16 cellular contexts compared by ENCODE assay signal in genomic region chr1:162662013-162662412, GRCh38. TPM values are rescaled to one million over a fixed set of nuclear protein-coding genes. Genes with fewer than 3 reads are reported as not detected.
DNase-seq lines count a peak whose midpoint lies in the region; ATAC-seq, FAIRE-seq and TF ChIP-seq lines count a peak whose summit lies in the region.
"Had no signal": no experiment of that assay in that cellular context is flagged by ENCODE, and none has a peak within 500 bp of the region (broad histone marks: within the 10 kb centered on the region; RNA-seq: fewer than 3 reads in every experiment).

No MANE protein-coding gene starts in this region.

- no peak overlapping the region for H3K27ac Mint-ChIP-seq in mesothelial cell of epicardium
- H3K27ac Mint-ChIP-seq: CD4-positive, CD25-positive, alpha-beta regulatory T cell; CD8-positive, alpha-beta memory T cell had no signal

- TF ChIP-seq POLR2A in K562 (conservative IDR thresholded peaks at IDR 0.05) = no peak

- no peaks in the 10 kb centered on the region for H3K9me2 ChIP-seq in GM23248 (ENCODE audit: insufficient read depth)

- no peak for TF ChIP-seq EP300 in K562 (IDR thresholded peaks at IDR 0.05; ENCODE audit: low read length)

- H2AFZ ChIP-seq in GM23248 = no peak overlapping the region
- no peak overlapping the region for H2AFZ ChIP-seq in K562 (ENCODE audit: low read depth, low read length)
- H2AFZ ChIP-seq in smooth muscle cell (ENCODE audit: low read depth) = no peak overlapping the region

- no peaks in the 10 kb centered on the region for H3K27me3 Mint-ChIP-seq in mesothelial cell of epicardium (ENCODE audit: low read depth)

- peaks cover 100% of the 10 kb centered on the region for H3K79me2 ChIP-seq in GM23248 (ENCODE audit: insufficient read depth)
- no peaks in the 10 kb centered on the region for H3K79me2 ChIP-seq in K562 (ENCODE audit: control insufficient read depth, insufficient read depth, low read length)
- no peaks in the 10 kb centered on the region for H3K79me2 ChIP-seq in smooth muscle cell (ENCODE audit: low read depth)

- peak overlapping the region; percentile 91 for H3K27ac ChIP-seq in A673 (ENCODE audit: low read depth, low read length, poor library complexity, severe bottlenecking)
- peak overlapping the region; percentile 87; the same call in 1 of the 2 replicates for H3K27ac ChIP-seq in GM23248
- H3K27ac ChIP-seq in K562 (ENCODE audit: extremely low read depth, low read depth, low read length) = no peak overlapping the region
- peak overlapping the region; percentile 99 for H3K27ac ChIP-seq in smooth muscle cell (ENCODE audit: low read depth)

- H3K9me3 Mint-ChIP-seq in mesothelial cell of epicardium = peaks cover 4% of the 10 kb centered on the region
- H3K9me3 Mint-ChIP-seq: CD8-positive, alpha-beta memory T cell had no signal

- peaks cover 97% of the 10 kb centered on the region for H3K4me1 ChIP-seq in A673 (ENCODE audit: insufficient read depth, low read length, poor library complexity, severe bottlenecking)
- H3K4me1 ChIP-seq in GM23248 (ENCODE audit: insufficient read depth) = peaks cover 68% of the 10 kb centered on the region
- H3K4me1 ChIP-seq in K562 (replicated peaks in 1 of 2; ENCODE audit: control insufficient read depth in 2 of 2, insufficient read depth in 2 of 2, low read length in 2 of 2) = no peaks in the 10 kb centered on the region
- H3K4me1 ChIP-seq in smooth muscle cell (ENCODE audit: low read depth) = peaks cover 27% of the 10 kb centered on the region

- FAIRE-seq in K562 (lab: Jason Lieb, UNC) = no peak
- FAIRE-seq: G401.6, GM12892 had no signal

- peaks cover 20% of the 10 kb centered on the region for H3K36me3 ChIP-seq in A673 (ENCODE audit: insufficient read depth, low read length, poor library complexity, severe bottlenecking)
- peaks cover 18% of the 10 kb centered on the region for H3K36me3 ChIP-seq in GM23248 (ENCODE audit: low read depth)
- no peaks in the 10 kb centered on the region for H3K36me3 ChIP-seq in K562 (ENCODE audit: control insufficient read depth, insufficient read depth, low read length)
- no peaks in the 10 kb centered on the region for H3K36me3 ChIP-seq in smooth muscle cell (ENCODE audit: low read depth)
- H3K36me3 ChIP-seq: HAP-1 had no signal

- CTCF ChIA-PET in A673 (lab: Charles Lee) (no interaction called here), K562 (lab: Yijun Ruan, JAX; ENCODE audit: low intra/inter-chr PET ratio) (no interaction called here)

- intact Hi-C loops in A673 (cut with micrococcal nuclease; ENCODE audit: unreplicated experiment) (loop anchor here (2.0 kb wide), 1 partner anchor 29 kb away; the partner anchor contains the start of gene DDR2), K562 (cut with micrococcal nuclease) (no loop called here), Right ventricle myocardium inferior (cut with DNase I) (no loop called here)

- peaks cover 16% of the 10 kb centered on the region for H3K36me3 Mint-ChIP-seq in mesothelial cell of epicardium
- H3K36me3 Mint-ChIP-seq: CD8-positive, alpha-beta memory T cell had no signal

- no peaks in the 10 kb centered on the region for H3K9me1 ChIP-seq in K562 (ENCODE audit: control insufficient read depth, insufficient read depth, low read length)

- no peak overlapping the region for H3K4me3 Mint-ChIP-seq in mesothelial cell of epicardium
- H3K4me3 Mint-ChIP-seq: CD4-positive, CD25-positive, alpha-beta regulatory T cell; CD8-positive, alpha-beta memory T cell had no signal

- BruUV-seq in A673 (replicated peaks; lab: Mats Ljungman, UMichigan) = no TSS peak
- BruUV-seq in K562 (replicated peaks; lab: Mats Ljungman, UMichigan) = no TSS peak

- 0 out of 2 replicates have a peak, but pooled peaks cover 15% of the 10 kb centered on the region for H4K20me1 ChIP-seq in GM23248 (ENCODE audit: insufficient read depth)
- no peaks in the 10 kb centered on the region for H4K20me1 ChIP-seq in K562 (replicated peaks; ENCODE audit: control insufficient read depth, insufficient read depth, low read length)
- peaks cover 5% of the 10 kb centered on the region for H4K20me1 ChIP-seq in smooth muscle cell (ENCODE audit: low read depth)

- peak overlapping the region; percentile 16 for H3K4me2 ChIP-seq in GM23248 (ENCODE audit: unreplicated experiment)
- H3K4me2 ChIP-seq in K562 (ENCODE audit: insufficient read depth, low read length) = no peak overlapping the region
- H3K4me2 ChIP-seq in smooth muscle cell = peak overlapping the region; percentile 75

- DNase-seq in A673 (ENCODE audit: low spot score) (no peak), GM23248 (no peak), K562 (ENCODE audit: extremely low read depth in 1 of 4, low spot score in 3 of 4) (no peak), smooth muscle cell (lab: John Stamatoyannopoulos, UW; ENCODE audit: unreplicated experiment) (no peak), Right ventricle myocardium inferior (ENCODE audit: missing footprints) (no peak), mesothelial cell of epicardium (ENCODE audit: low spot score in 2 of 2, unreplicated experiment in 2 of 2) (no peak)
- DNase-seq: 8988T; ACHN; BE2C; CD4-positive, CD25-positive, alpha-beta regulatory T cell; CD8-positive, alpha-beta memory T cell; COR-L47 had no signal

- H3K27me3 ChIP-seq in A673 (replicated peaks; ENCODE audit: insufficient read depth, low read depth, low read length, poor library complexity) (no peaks in the 10 kb centered on the region), GM23248 (replicated peaks; ENCODE audit: insufficient read depth) (no peaks in the 10 kb centered on the region), K562 (ENCODE audit: control insufficient read depth in 2 of 2, insufficient read depth in 2 of 2, low read length in 2 of 2) (no peaks in the 10 kb centered on the region; a peak in 1 of 5 replicates), smooth muscle cell (ENCODE audit: low read depth) (no peaks in the 10 kb centered on the region)
- H3K27me3 ChIP-seq: BE2C had no signal

- no peaks in the 10 kb centered on the region for H3K9me3 ChIP-seq in A673 (ENCODE audit: low read depth, low read length, poor library complexity, severe bottlenecking)
- no peaks in the 10 kb centered on the region for H3K9me3 ChIP-seq in GM23248 (ENCODE audit: low read depth)
- no peaks in the 10 kb centered on the region for H3K9me3 ChIP-seq in K562 (replicated peaks; ENCODE audit: control insufficient read depth, insufficient read depth, low read depth, low read length)
- no peaks in the 10 kb centered on the region for H3K9me3 ChIP-seq in smooth muscle cell (replicated peaks; ENCODE audit: low read depth)
- H3K9me3 ChIP-seq: BE2C, HAP-1 had no signal

- peaks cover 77% of the 10 kb centered on the region for H3F3A ChIP-seq in GM23248 (ENCODE audit: insufficient read depth)
- H3F3A ChIP-seq in smooth muscle cell (ENCODE audit: low read depth) = peaks cover 25% of the 10 kb centered on the region

- TF ChIP-seq CTCF in A673 (conservative IDR thresholded peaks at IDR 0.05; ENCODE audit: low read depth, low read length) (no peak), K562 (IDR thresholded peaks at IDR 0.05 in 2 of 3, conservative IDR thresholded peaks at IDR 0.05 in 1 of 3; ENCODE audit: insufficient read depth in 2 of 3, low read depth in 1 of 3, low read length in 3 of 3) (no peak), smooth muscle cell (IDR thresholded peaks at IDR 0.05; ENCODE audit: borderline replicate concordance, insufficient read depth, poor library complexity, severe bottlenecking) (no peak), mesothelial cell of epicardium (IDR thresholded peaks at IDR 0.05; ENCODE audit: unreplicated experiment) (no peak)

- H3K9ac ChIP-seq in GM23248 = no peak overlapping the region
- no peak overlapping the region for H3K9ac ChIP-seq in K562 (ENCODE audit: insufficient read depth in 1 of 2, low read depth in 2 of 2, low read length in 2 of 2)
- H3K9ac ChIP-seq in smooth muscle cell (ENCODE audit: low read depth) = no peak overlapping the region

- peaks cover 8% of the 10 kb centered on the region for H3K4me1 Mint-ChIP-seq in mesothelial cell of epicardium
- H3K4me1 Mint-ChIP-seq: CD4-positive, CD25-positive, alpha-beta regulatory T cell; CD8-positive, alpha-beta memory T cell had no signal

- in situ Hi-C loops in GM23248 (cut with MboI) = no loop called here
- in situ Hi-C loops in K562 (cut with MboI) = no loop called here

- POLR2A ChIA-PET in A673 (lab: Charles Lee; ENCODE audit: low non-redundant PET) = interaction anchor here (0.7 kb wide), 1 partner anchor 302 kb away, joined by 3 read pairs; no protein-coding TSS in a partner anchor
- POLR2A ChIA-PET in K562 (lab: Yijun Ruan, JAX) = interaction anchor here (0.8 to 1.7 kb wide), 3 partner anchors 9 to 54 kb away, joined by 3 read pairs; no protein-coding TSS in a partner anchor

- ATAC-seq in K562 (no peak), Right ventricle myocardium inferior (no peak), GM21390 (IDR thresholded peaks at IDR 0.05; ENCODE audit: unreplicated experiment) (no peak)

- no peak for TF ChIP-seq RAD21 in K562 (CRISPR knock-in tag; conservative IDR thresholded peaks at IDR 0.05 in 1 of 2, IDR thresholded peaks at IDR 0.05 in 1 of 2)

- no peak overlapping the region for H3K4me3 ChIP-seq in A673 (ENCODE audit: low read depth, low read length, poor library complexity, severe bottlenecking)
- no peak overlapping the region for H3K4me3 ChIP-seq in GM23248
- no peak overlapping the region for H3K4me3 ChIP-seq in K562
- no peak overlapping the region for H3K4me3 ChIP-seq in smooth muscle cell
- H3K4me3 ChIP-seq: HAP-1 had no signal

RNA-seq across cellular contexts. Expression of gene DDR2, which starts 29.7 kb away (rescaled TPM):
- total RNA-seq in A673 (2021) = 121 and 145 TPM in 2 replicates
- 194 and 196 TPM in 2 replicates for total RNA-seq in GM23248 (2014; rRNA removed; shearing (Covaris generic))
- polyA plus RNA-seq in GM23248 (2016; fragmentation: Nextera tagmentation; extraction: Ambion mirVana) = 94.7 and 96.1 TPM in 2 replicates
- 5.5 and 7.1 TPM in 2 replicates for total RNA-seq in K562 (2011; cell fraction: chromatin; rRNA removed; ENCODE audit: low replicate concordance)
- 1.5 and 3.0 TPM in 2 replicates for total RNA-seq in K562 (2011; cell fraction: nucleolus; rRNA removed)
- total RNA-seq in K562 (2011; cell fraction: nucleoplasm; rRNA removed) = 1.4 and 3.7 TPM in 2 replicates
- total RNA-seq in K562 (2014; rRNA removed) = 0.69 and 2.0 TPM in 2 replicates
- 1.3 and 2.2 TPM in 2 replicates for total RNA-seq in K562 (2014; rRNA removed; fragmentation: Illumina TruSeq; extraction: Trizol)
- 1.2 and 1.3 TPM in 2 replicates for total RNA-seq in K562 (2015; rRNA removed; fragmentation: Illumina TruSeq; extraction: Trizol)
- total RNA-seq in K562 (2021) = 1.6 and 1.7 TPM in 2 replicates
- 0.75 and 1.4 TPM in 2 replicates for polyA plus RNA-seq in K562 (2011; rRNA removed)
- 0.39 and 1.5 TPM in 2 replicates for polyA plus RNA-seq in K562 (2011; cell fraction: cytosol; rRNA removed)
- 6.2 and 7.1 TPM in 2 replicates for polyA plus RNA-seq in K562 (2011; cell fraction: nucleus; rRNA removed)
- 1.0 and 2.3 TPM in 2 replicates for polyA plus RNA-seq in K562 (2012)
- 1.1 and 1.5 TPM in 2 replicates for polyA plus RNA-seq in K562 (2014; fragmentation: Illumina TruSeq; extraction: Trizol)
- under 1 TPM; 0.36 to 0.51 TPM for polyA plus RNA-seq in K562 (2014; fragmentation: Nextera tagmentation; extraction: Ambion mirVana)
- 0.57 and 0.89 TPM in 2 replicates for polyA plus RNA-seq in K562 (2014; rRNA removed)
- polyA minus RNA-seq in K562 (2011; rRNA and poly(A)+ RNA removed) = 3.4 and 3.5 TPM in 2 replicates
- polyA minus RNA-seq in K562 (2011; cell fraction: cytosol; rRNA and poly(A)+ RNA removed) = 0.57 and 1.3 TPM in 2 replicates
- 3.8 and 6.6 TPM in 2 replicates for polyA minus RNA-seq in K562 (2011; cell fraction: nucleus; rRNA and poly(A)+ RNA removed)
- 24.5 and 26.5 TPM in 2 replicates for total RNA-seq in smooth muscle cell
- 8.1 and 13.3 TPM in 2 replicates for polyA plus RNA-seq in smooth muscle cell
- total RNA-seq in Right ventricle myocardium inferior = 34.4 TPM
- total RNA-seq in mesothelial cell of epicardium = 54.4 to 60.0 TPM (median 58.1 TPM) in 3 replicates
- polyA plus RNA-seq: CD4-positive, CD25-positive, alpha-beta regulatory T cell had no signal
